Comparison of ENCODE assay signal across 1 cellular context in genomic region chr16:46747777-46748651, GRCh38.
TF ChIP-seq lines count a peak whose summit lies in the region.

MYLK3 (minus strand) TSS chr16:46748344; CDS start chr16:46748193, 151 bp downstream.

TF ChIP-seq in HepG2, 621 proteins besides CTCF, POLR2A, EP300 and RAD21 (continued from another document and continues in another):
- 0 out of 2 replicates have a peak, but pooled peaks have one; percentile 10 for TF ChIP-seq HINFP (CRISPR knock-in tag; IDR thresholded peaks at IDR 0.05; ENCODE audit: low read depth)
- no peak for TF ChIP-seq IKZF1 (IDR thresholded peaks at IDR 0.05)
- no peak for TF ChIP-seq RELA (CRISPR knock-in tag; IDR thresholded peaks at IDR 0.05)
- TF ChIP-seq DDIT3 (CRISPR knock-in tag; IDR thresholded peaks at IDR 0.05): no peak
- no peak for TF ChIP-seq DRAP1 (CRISPR knock-in tag; IDR thresholded peaks at IDR 0.05)
- TF ChIP-seq NR0B2 (CRISPR knock-in tag; IDR thresholded peaks at IDR 0.05): peak; percentile 47; the same call in 1 of the 2 replicates
- no peak for TF ChIP-seq CENPT (CRISPR knock-in tag; IDR thresholded peaks at IDR 0.05; ENCODE audit: low read depth)
- TF ChIP-seq ZNF614 (CRISPR knock-in tag; IDR thresholded peaks at IDR 0.05; ENCODE audit: borderline replicate concordance): no peak
- TF ChIP-seq ATF3 (CRISPR knock-in tag; IDR thresholded peaks at IDR 0.05): peak; percentile 16; the same call in 1 of the 2 replicates
- no peak for TF ChIP-seq ZNF607 (CRISPR knock-in tag; IDR thresholded peaks at IDR 0.05; ENCODE audit: borderline replicate concordance)
- 0 out of 2 replicates have a peak, but pooled peaks have one; percentile 32 for TF ChIP-seq AHR (CRISPR knock-in tag; IDR thresholded peaks at IDR 0.05)
- peak; percentile 2; the same call in 1 of the 2 replicates for TF ChIP-seq BHLHE40 (IDR thresholded peaks at IDR 0.05; ENCODE audit: low read length)
- peak; percentile 16; the same call in 1 of the 2 replicates for TF ChIP-seq ZNF232 (CRISPR knock-in tag; IDR thresholded peaks at IDR 0.05; ENCODE audit: borderline replicate concordance)
- TF ChIP-seq E2F5 (CRISPR knock-in tag; conservative IDR thresholded peaks at IDR 0.05): no peak
- no peak for TF ChIP-seq ZNF468 (CRISPR knock-in tag; IDR thresholded peaks at IDR 0.05)
- peak; percentile 28; the same call in 1 of the 2 replicates for TF ChIP-seq ZNF770 (CRISPR knock-in tag; IDR thresholded peaks at IDR 0.05)
- peak; percentile 40; the same call in 1 of the 2 replicates for TF ChIP-seq JUND (CRISPR knock-in tag; IDR thresholded peaks at IDR 0.05)
- TF ChIP-seq STAT6 (CRISPR knock-in tag; IDR thresholded peaks at IDR 0.05; ENCODE audit: borderline replicate concordance): no peak
- TF ChIP-seq ZFY (CRISPR knock-in tag; IDR thresholded peaks at IDR 0.05): peak; percentile 15
- TF ChIP-seq ZBTB14 (CRISPR knock-in tag; IDR thresholded peaks at IDR 0.05): no peak
- TF ChIP-seq ZNF432 (CRISPR knock-in tag; IDR thresholded peaks at IDR 0.05; ENCODE audit: borderline replicate concordance): no peak
- 0 out of 2 replicates have a peak, but pooled peaks have one; percentile 22 for TF ChIP-seq SAP130 (CRISPR knock-in tag; IDR thresholded peaks at IDR 0.05; ENCODE audit: low read depth)
- peak; percentile 22; the same call in 1 of the 2 replicates for TF ChIP-seq ZNF543 (CRISPR knock-in tag; IDR thresholded peaks at IDR 0.05)
- TF ChIP-seq PHF21A (CRISPR knock-in tag; IDR thresholded peaks at IDR 0.05): no peak
- peak; percentile 41; the same call in 1 of the 2 replicates for TF ChIP-seq HDAC1 (CRISPR knock-in tag; IDR thresholded peaks at IDR 0.05)
- TF ChIP-seq ZNF724P (CRISPR knock-in tag; IDR thresholded peaks at IDR 0.05; ENCODE audit: borderline replicate concordance): 0 out of 2 replicates have a peak, but pooled peaks have one; percentile 42
- TF ChIP-seq MTA3 (CRISPR knock-in tag; IDR thresholded peaks at IDR 0.05): no peak
- TF ChIP-seq NFATC3 (CRISPR knock-in tag; IDR thresholded peaks at IDR 0.05): 0 out of 2 replicates have a peak, but pooled peaks have one; percentile 48
- no peak for TF ChIP-seq ZBED4 (CRISPR knock-in tag; IDR thresholded peaks at IDR 0.05; ENCODE audit: borderline replicate concordance)
- no peak for TF ChIP-seq SYNCRIP (IDR thresholded peaks at IDR 0.05; ENCODE audit: insufficient read depth, low read depth, low read length)
- TF ChIP-seq NFYB (CRISPR knock-in tag; IDR thresholded peaks at IDR 0.05): no peak
- no peak for TF ChIP-seq ADNP (CRISPR knock-in tag; IDR thresholded peaks at IDR 0.05)
- no peak for TF ChIP-seq NRL (CRISPR knock-in tag; IDR thresholded peaks at IDR 0.05; ENCODE audit: borderline replicate concordance)
- 0 out of 2 replicates have a peak, but pooled peaks have one; percentile 4 for TF ChIP-seq ARID4A (CRISPR knock-in tag; IDR thresholded peaks at IDR 0.05; ENCODE audit: borderline replicate concordance)
- no peak for TF ChIP-seq POLR2G (IDR thresholded peaks at IDR 0.05; ENCODE audit: low read depth, low read length)
- TF ChIP-seq RFXAP (CRISPR knock-in tag; IDR thresholded peaks at IDR 0.05; ENCODE audit: borderline replicate concordance): 0 out of 2 replicates have a peak, but pooled peaks have one; percentile 5
- TF ChIP-seq YEATS4 (CRISPR knock-in tag; IDR thresholded peaks at IDR 0.05; ENCODE audit: borderline replicate concordance): no peak
- TF ChIP-seq RXRB (CRISPR knock-in tag; IDR thresholded peaks at IDR 0.05; ENCODE audit: borderline replicate concordance): peak; percentile 59; the same call in 1 of the 2 replicates
- 0 out of 2 replicates have a peak, but pooled peaks have one; percentile 54 for TF ChIP-seq PAX8 (CRISPR knock-in tag; IDR thresholded peaks at IDR 0.05; ENCODE audit: borderline replicate concordance)
- TF ChIP-seq CREB3 (CRISPR knock-in tag; IDR thresholded peaks at IDR 0.05): 0 out of 2 replicates have a peak, but pooled peaks have one; percentile 15
